1 cellular context compared by ENCODE assay signal in genomic region chr5:157464518-157465171, GRCh38.
A peak's percentile ranks its signal among the peaks of the same experiment; 100 is the strongest.
TF ChIP-seq lines count a peak whose summit lies in the region.

No MANE protein-coding gene starts in this region.

TF ChIP-seq in GM12878, 131 proteins besides CTCF, POLR2A, EP300 and RAD21 (continued from another document):
- peak; percentile 82 for TF ChIP-seq BCL3 (IDR thresholded peaks at IDR 0.05; ENCODE audit: borderline replicate concordance, insufficient read depth, low read depth, low read length, poor library complexity, severe bottlenecking)
- peak; percentile 16; the same call in 1 of the 2 replicates for TF ChIP-seq TARDBP (IDR thresholded peaks at IDR 0.05; ENCODE audit: borderline replicate concordance)
- TF ChIP-seq IRF4 (IDR thresholded peaks at IDR 0.05; ENCODE audit: low read depth, low read length): peak; percentile 71; the same call in 1 of the 2 replicates
- TF ChIP-seq ATF7 (IDR thresholded peaks at IDR 0.05; ENCODE audit: low read depth): peak; percentile 57; the same call in 1 of the 2 replicates
- TF ChIP-seq ATF2 (IDR thresholded peaks at IDR 0.05; ENCODE audit: low read length): peak; percentile 84
- 0 out of 2 replicates have a peak, but pooled peaks have one; percentile 23 for TF ChIP-seq YY1 (IDR thresholded peaks at IDR 0.05; ENCODE audit: low read depth, low read length)
- TF ChIP-seq ZBED1 (IDR thresholded peaks at IDR 0.05; ENCODE audit: borderline replicate concordance): peak; percentile 53; the same call in 1 of the 2 replicates
- TF ChIP-seq NKRF (conservative IDR thresholded peaks at IDR 0.05): no peak
- TF ChIP-seq ZZZ3 (IDR thresholded peaks at IDR 0.05; ENCODE audit: control insufficient read depth, insufficient read length, low read depth): no peak
- TF ChIP-seq PRDM15 (CRISPR knock-in tag; IDR thresholded peaks at IDR 0.05): no peak
- TF ChIP-seq ESRRA (IDR thresholded peaks at IDR 0.05; ENCODE audit: low read length): no peak
- TF ChIP-seq E2F8 (IDR thresholded peaks at IDR 0.05; ENCODE audit: low read depth, partially characterized antibody): no peak
- TF ChIP-seq ZNF592 (IDR thresholded peaks at IDR 0.05): no peak
- no peak for TF ChIP-seq MYB (IDR thresholded peaks at IDR 0.05; ENCODE audit: borderline replicate concordance, low read depth, low read length)
- peak; percentile 87 for TF ChIP-seq JUNB (IDR thresholded peaks at IDR 0.05)
- no peak for TF ChIP-seq PAX5 (IDR thresholded peaks at IDR 0.05; ENCODE audit: borderline replicate concordance, low read depth, low read length)
- TF ChIP-seq RUNX3 (IDR thresholded peaks at IDR 0.05; ENCODE audit: low read length): peak; percentile 34; the same call in 1 of the 2 replicates
- TF ChIP-seq IKZF2 (IDR thresholded peaks at IDR 0.05): 0 out of 4 replicates have a peak, but pooled peaks of 1 of the 2 experiments have one; percentile 5
- TF ChIP-seq KAT2A (conservative IDR thresholded peaks at IDR 0.05; ENCODE audit: control insufficient read depth, low read depth, low read length): no peak
- TF ChIP-seq HDAC6 (IDR thresholded peaks at IDR 0.05; ENCODE audit: unreplicated experiment): no peak
- TF ChIP-seq REST (IDR thresholded peaks at IDR 0.05; ENCODE audit: low read depth, low read length): no peak
- TF ChIP-seq NFIC (IDR thresholded peaks at IDR 0.05; ENCODE audit: low read depth, low read length): peak; percentile 68; the same call in 1 of the 2 replicates
- TF ChIP-seq CREB1 (IDR thresholded peaks at IDR 0.05; ENCODE audit: low read depth): 0 out of 2 replicates have a peak, but pooled peaks have one; percentile 30
- TF ChIP-seq ETV6 (conservative IDR thresholded peaks at IDR 0.05 in 1 of 2, IDR thresholded peaks at IDR 0.05 in 1 of 2; ENCODE audit: borderline replicate concordance in 1 of 2, low read depth in 1 of 2): peak in 1 of 2 experiments; percentile 13; a peak in 1 of 4 replicates
